ENCODE assay signal across 1 cellular context in genomic region chr6:4134841-4135664, GRCh38.
TF ChIP-seq lines count a peak whose summit lies in the region.

TSS of gene ECI2 (minus strand) at chr6:4135575. CDS start at chr6:4135560, 15 bp downstream.

TF ChIP-seq in K562, 482 proteins besides CTCF, POLR2A, EP300 and RAD21 (continued from another document):
- no peak for TF ChIP-seq PATZ1 (CRISPR knock-in tag; IDR thresholded peaks at IDR 0.05; ENCODE audit: borderline replicate concordance)
- TF ChIP-seq AFF1 (IDR thresholded peaks at IDR 0.05; ENCODE audit: low read depth in 1 of 2, partially characterized antibody in 2 of 2) = peak in 1 of 2 experiments; percentile 47
- no peak for TF ChIP-seq ZNF398 (CRISPR knock-in tag; IDR thresholded peaks at IDR 0.05)
- TF ChIP-seq JUND (IDR thresholded peaks at IDR 0.05; ENCODE audit: borderline replicate concordance, low read depth, low read length) = 0 out of 2 replicates have a peak, but pooled peaks have one; percentile 3
- peak; percentile 10; the same call in 1 of the 3 replicates for TF ChIP-seq JUND (tag; IDR thresholded peaks at IDR 0.05; ENCODE audit: borderline replicate concordance, low read depth, low read length)
- peak; percentile 66 for TF ChIP-seq PHF8 (IDR thresholded peaks at IDR 0.05; ENCODE audit: borderline replicate concordance, low read length)
- no peak for TF ChIP-seq RERE (CRISPR knock-in tag; IDR thresholded peaks at IDR 0.05; ENCODE audit: borderline replicate concordance)
- TF ChIP-seq REST (CRISPR knock-in tag; IDR thresholded peaks at IDR 0.05; ENCODE audit: low read depth) = peak; percentile 87; the same call in 1 of the 2 replicates
- 0 out of 2 replicates have a peak, but pooled peaks have one; percentile 51 for TF ChIP-seq NR2C2 (CRISPR knock-in tag; IDR thresholded peaks at IDR 0.05)
- TF ChIP-seq NR2C2 (tag; IDR thresholded peaks at IDR 0.05) = peak; percentile 76
- no peak for TF ChIP-seq ZNF586 (CRISPR knock-in tag; conservative IDR thresholded peaks at IDR 0.05)
- TF ChIP-seq TAF9B (IDR thresholded peaks at IDR 0.05; ENCODE audit: partially characterized antibody) = peak; percentile 80
- no peak for TF ChIP-seq ILF3 (IDR thresholded peaks at IDR 0.05; ENCODE audit: borderline replicate concordance)
- peak; percentile 73; the same call in 1 of the 2 replicates for TF ChIP-seq KLF1 (tag; IDR thresholded peaks at IDR 0.05)
- 0 out of 2 replicates have a peak, but pooled peaks have one; percentile 34 for TF ChIP-seq ZNF717 (CRISPR knock-in tag; IDR thresholded peaks at IDR 0.05)
- TF ChIP-seq POLR2G (IDR thresholded peaks at IDR 0.05; ENCODE audit: low read depth, low read length) = peak; percentile 92
- TF ChIP-seq DEAF1 (CRISPR knock-in tag; IDR thresholded peaks at IDR 0.05) = no peak
- 0 out of 2 replicates have a peak, but pooled peaks have one; percentile 2 for TF ChIP-seq MAFK (IDR thresholded peaks at IDR 0.05; ENCODE audit: low read length)
- 0 out of 2 replicates have a peak, but pooled peaks have one; percentile 48 for TF ChIP-seq ZNF766 (CRISPR knock-in tag; conservative IDR thresholded peaks at IDR 0.05)
- no peak for TF ChIP-seq RCOR1 (IDR thresholded peaks at IDR 0.05; ENCODE audit: borderline replicate concordance in 1 of 2, low read depth in 2 of 2, low read length in 2 of 2)
